Comparison of ENCODE assay signal across 8 cellular contexts in genomic region chr15:41774062-41774872, GRCh38. TPM values are rescaled to one million over a fixed set of nuclear protein-coding genes. Genes with fewer than 3 reads are reported as not detected.
DNase-seq lines count a peak whose midpoint lies in the region; ATAC-seq and TF ChIP-seq lines count a peak whose summit lies in the region.

Gene MAPKBP1, plus strand, starts transcription at chr15:41774484. Its CDS starts 792 bp downstream, at chr15:41775276.

- H3K9me3 Mint-ChIP-seq in activated naive CD8-positive, alpha-beta T cell treated with anti-CD3 and anti-CD28 coated beads, Interleukin-2, amount 50 U/mL, for 24 hours: no peaks in the 10 kb centered on the region
- H3K9me3 Mint-ChIP-seq in type B pancreatic cell: no peaks in the 10 kb centered on the region

- H3K27me3 ChIP-seq in trophoblast cell (ENCODE audit: insufficient read depth, low read length): no peaks in the 10 kb centered on the region

- H4K91ac ChIP-seq in trophoblast cell (ENCODE audit: low read depth, low read length): peak within 1 kb of the TSS; percentile 84

- H3K23ac ChIP-seq in trophoblast cell (ENCODE audit: low read length): no peak within 1 kb of the TSS

- peak within 1 kb of the TSS; percentile 80 for H3K4me2 ChIP-seq in trophoblast cell (ENCODE audit: low read length)

- TF ChIP-seq CTCF in GM12875 (IDR thresholded peaks at IDR 0.05; ENCODE audit: borderline replicate concordance, insufficient read depth, low read depth, low read length) (peak; percentile 84), type B pancreatic cell (conservative IDR thresholded peaks at IDR 0.05) (peak; percentile 68)

- no peaks in the 10 kb centered on the region for H3K36me3 Mint-ChIP-seq in activated naive CD8-positive, alpha-beta T cell treated with anti-CD3 and anti-CD28 coated beads, Interleukin-2, amount 50 U/mL, for 24 hours (ENCODE audit: low read depth)
- peaks cover 7% of the 10 kb centered on the region for H3K36me3 Mint-ChIP-seq in type B pancreatic cell

- H3K4me1 Mint-ChIP-seq in activated naive CD8-positive, alpha-beta T cell treated with anti-CD3 and anti-CD28 coated beads, Interleukin-2, amount 50 U/mL, for 24 hours: peaks cover 54% of the 10 kb centered on the region
- H3K4me1 Mint-ChIP-seq in type B pancreatic cell (ENCODE audit: unreplicated experiment): peaks cover 44% of the 10 kb centered on the region

- no peaks in the 10 kb centered on the region for H3K27me3 Mint-ChIP-seq in activated naive CD8-positive, alpha-beta T cell treated with anti-CD3 and anti-CD28 coated beads, Interleukin-2, amount 50 U/mL, for 24 hours
- H3K27me3 Mint-ChIP-seq in type B pancreatic cell: no peaks in the 10 kb centered on the region

- WGBS in trophoblast cell (ENCODE audit: extremely low coverage, insufficient coverage, insufficient read length): no CpG with 5 or more reads among the region's 62 CpGs

- H3K27ac Mint-ChIP-seq in activated naive CD8-positive, alpha-beta T cell treated with anti-CD3 and anti-CD28 coated beads, Interleukin-2, amount 50 U/mL, for 24 hours: peak within 1 kb of the TSS; percentile 76
- peak within 1 kb of the TSS; percentile 85 for H3K27ac Mint-ChIP-seq in type B pancreatic cell

- H3K14ac ChIP-seq in trophoblast cell (ENCODE audit: low read length): peak within 1 kb of the TSS; percentile 84

- peak within 1 kb of the TSS; percentile 27 for H2BK12ac ChIP-seq in trophoblast cell (ENCODE audit: low read length)

- H3K9ac ChIP-seq in trophoblast cell (ENCODE audit: low read length): peak within 1 kb of the TSS; percentile 77

- no peaks in the 10 kb centered on the region for H3K9me3 ChIP-seq in trophoblast cell (ENCODE audit: insufficient read depth, low read depth, low read length)

- peak; percentile 90 for ATAC-seq in HG02798 (IDR thresholded peaks at IDR 0.05; ENCODE audit: poor library complexity, unreplicated experiment)
- ATAC-seq in activated naive CD8-positive, alpha-beta T cell treated with anti-CD3 and anti-CD28 coated beads, Interleukin-2, amount 50 U/mL, for 24 hours: peak; percentile 93

- H3K18ac ChIP-seq in trophoblast cell (ENCODE audit: low read length): peak within 1 kb of the TSS; percentile 50

- peaks cover 5% of the 10 kb centered on the region for H3K79me2 ChIP-seq in trophoblast cell (ENCODE audit: control insufficient read depth, insufficient read depth, low read length, poor library complexity)

- H3K4me3 Mint-ChIP-seq in activated naive CD8-positive, alpha-beta T cell treated with anti-CD3 and anti-CD28 coated beads, Interleukin-2, amount 50 U/mL, for 24 hours: peak within 1 kb of the TSS; percentile 86
- peak within 1 kb of the TSS; percentile 94 for H3K4me3 Mint-ChIP-seq in type B pancreatic cell

- H3K4me3 ChIP-seq in GM12875 (ENCODE audit: low read depth, low read length): peak within 1 kb of the TSS; percentile 83
- peak within 1 kb of the TSS; percentile 80 for H3K4me3 ChIP-seq in trophoblast cell (ENCODE audit: low read depth, low read length)

- intact Hi-C loops in cardiac septum (cut with DNase I): loop anchor here (1.0 to 10.0 kb wide), 4 partner anchors 37 to 169 kb away; partner anchors contain the start of gene MGA

- peaks cover 13% of the 10 kb centered on the region for H3K79me1 ChIP-seq in trophoblast cell (ENCODE audit: low read length)

- peak within 1 kb of the TSS; percentile 84 for H4K8ac ChIP-seq in trophoblast cell (ENCODE audit: low read depth, low read length)

- H3K27ac ChIP-seq in trophoblast cell (ENCODE audit: low read depth, low read length): peak within 1 kb of the TSS; percentile 78

- H3K36me3 ChIP-seq in trophoblast cell (ENCODE audit: control insufficient read depth in 1 of 2, insufficient read depth in 2 of 2, low read length in 2 of 2): peaks cover 0 to 2% of the 10 kb centered on the region in 2 experiments

- H3K4me1 ChIP-seq in trophoblast cell (ENCODE audit: control insufficient read depth in 1 of 2, insufficient read depth in 2 of 2, low read length in 2 of 2): peaks cover 2 to 17% of the 10 kb centered on the region in 2 experiments

- peak within 1 kb of the TSS; percentile 57 for H2BK5ac ChIP-seq in trophoblast cell (ENCODE audit: low read depth, low read length, poor library complexity)

- H4K12ac ChIP-seq in trophoblast cell (ENCODE audit: low read depth, low read length): peak within 1 kb of the TSS; percentile 25

- H2AFZ ChIP-seq in trophoblast cell (ENCODE audit: insufficient read depth, low read length, poor library complexity): peak within 1 kb of the TSS; percentile 86

- H3K4ac ChIP-seq in trophoblast cell (ENCODE audit: low read depth, low read length): peak within 1 kb of the TSS; percentile 30

- DNase-seq in NCI-H1417 treated with DMSO at 0.1 percent for 48 hours (lab: John Stamatoyannopoulos, UW) (peak; percentile 70), SW480 (ENCODE audit: low spot score) (peak; percentile 94), cardiac septum (ENCODE audit: low spot score) (peak; percentile 99), trophoblast cell (peak; percentile 98 to 99), type B pancreatic cell (ENCODE audit: extremely low spot score, unreplicated experiment) (peak; percentile 97)
- DNase-seq in activated naive CD8-positive, alpha-beta T cell treated with anti-CD3 and anti-CD28 coated beads, Interleukin-2, amount 50 U/mL, for 24 hours: peak; percentile 97

- peak within 1 kb of the TSS; percentile 56 for H2AK5ac ChIP-seq in trophoblast cell (ENCODE audit: low read length)

- H2BK120ac ChIP-seq in trophoblast cell (ENCODE audit: insufficient read depth, low read length, poor library complexity): peak within 1 kb of the TSS; percentile 52

RNA-seq across cellular contexts. Expression of gene MAPKBP1, which starts in this region (rescaled TPM):
- total RNA-seq in cardiac septum: 15.6 TPM
- polyA plus RNA-seq in trophoblast cell (2013): 19.2 and 19.4 TPM in 2 replicates
- total RNA-seq in type B pancreatic cell (ENCODE audit: low replicate concordance): 21.1 and 34.8 TPM in 2 replicates

Comparison
In these comparisons a context has a peak if more than half of its experiments do, and no peak if none do; other contexts are left out.
1. Peak in every context shown above with its lines: DNase-seq, ATAC-seq, H3K4me3 ChIP-seq and H3K27ac ChIP-seq.